Comparison of ENCODE assay signal across 1 cellular context in the genomic region with DNA sequence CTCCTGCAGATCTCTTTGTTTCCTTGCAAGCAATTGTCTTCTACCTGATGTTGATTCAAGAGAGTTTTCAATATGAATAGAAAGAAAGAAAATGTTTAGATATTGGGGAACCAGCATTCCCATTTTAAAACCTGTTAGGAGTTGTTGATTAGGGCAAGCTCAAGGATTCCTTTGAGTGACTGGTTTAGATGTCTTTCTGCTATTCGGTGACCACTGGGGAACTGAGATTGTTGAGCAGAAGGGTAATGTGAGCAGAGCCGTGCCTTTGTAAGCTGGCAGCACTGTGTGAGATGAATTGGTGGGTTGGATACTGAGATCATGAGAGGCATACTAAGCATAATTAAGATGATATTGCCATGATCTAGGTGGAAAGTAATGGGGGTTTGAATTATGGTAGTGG.
TF ChIP-seq lines count a peak whose summit lies in the region.

No MANE protein-coding gene starts in this region.

TF ChIP-seq in H1, 55 proteins besides CTCF, POLR2A, EP300 and RAD21:
- no peak for TF ChIP-seq CHD7 (IDR thresholded peaks at IDR 0.05; ENCODE audit: insufficient replicate concordance, low read length)
- no peak for TF ChIP-seq KDM5A (IDR thresholded peaks at IDR 0.05; ENCODE audit: low read length)
- TF ChIP-seq ATF2 (IDR thresholded peaks at IDR 0.05; ENCODE audit: low read length), result no peak
- no peak for TF ChIP-seq NANOG (IDR thresholded peaks at IDR 0.05; ENCODE audit: insufficient read depth, low read depth, low read length, poor library complexity, severe bottlenecking)
- TF ChIP-seq USF2 (IDR thresholded peaks at IDR 0.05; ENCODE audit: low read length), result no peak
- no peak for TF ChIP-seq SP1 (IDR thresholded peaks at IDR 0.05; ENCODE audit: low read depth, low read length)
- TF ChIP-seq PHF8 (conservative IDR thresholded peaks at IDR 0.05; ENCODE audit: low read depth, low read length), result no peak
- no peak for TF ChIP-seq KDM4A (IDR thresholded peaks at IDR 0.05; ENCODE audit: low read depth, low read length, severe bottlenecking)
- no peak for TF ChIP-seq SIN3A (conservative IDR thresholded peaks at IDR 0.05 in 1 of 2, IDR thresholded peaks at IDR 0.05 in 1 of 2; ENCODE audit: low read depth in 1 of 2, low read length in 2 of 2)
- no peak for TF ChIP-seq BACH1 (IDR thresholded peaks at IDR 0.05; ENCODE audit: low read length)
- no peak for TF ChIP-seq RBBP5 (IDR thresholded peaks at IDR 0.05; ENCODE audit: borderline replicate concordance, low read depth, low read length)
- no peak for TF ChIP-seq TBP (IDR thresholded peaks at IDR 0.05; ENCODE audit: low read depth, low read length)
- no peak for TF ChIP-seq JUND (IDR thresholded peaks at IDR 0.05; ENCODE audit: low read length)
- TF ChIP-seq SIX5 (IDR thresholded peaks at IDR 0.05; ENCODE audit: low read depth, low read length), result no peak
